In genomic region chr6:145043926-145044500, GRCh38 we compare ENCODE assay signal across 1 cellular context.
TF ChIP-seq lines count a peak whose summit lies in the region.

No MANE protein-coding gene starts in this region.

TF ChIP-seq in endothelial cell of umbilical vein, 7 proteins besides CTCF, POLR2A, EP300 and RAD21:
- no peak for TF ChIP-seq POLR2AphosphoS5 (IDR thresholded peaks at IDR 0.05; ENCODE audit: insufficient read depth, low read depth, low read length)
- no peak for TF ChIP-seq FOS (IDR thresholded peaks at IDR 0.05; ENCODE audit: borderline replicate concordance, insufficient read depth, low read length)
- TF ChIP-seq GATA2 (IDR thresholded peaks at IDR 0.05; ENCODE audit: insufficient read depth, insufficient read length, low read depth, low read length) = no peak
- no peak for TF ChIP-seq MYC (IDR thresholded peaks at IDR 0.05; ENCODE audit: low read depth, low read length)
- TF ChIP-seq, protein P1, sequence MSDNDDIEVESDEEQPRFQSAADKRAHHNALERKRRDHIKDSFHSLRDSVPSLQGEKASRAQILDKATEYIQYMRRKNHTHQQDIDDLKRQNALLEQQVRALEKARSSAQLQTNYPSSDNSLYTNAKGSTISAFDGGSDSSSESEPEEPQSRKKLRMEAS (IDR thresholded peaks at IDR 0.05; ENCODE audit: insufficient read depth, insufficient read length) = no peak
- TF ChIP-seq JUN (IDR thresholded peaks at IDR 0.05; ENCODE audit: borderline replicate concordance, insufficient read depth, insufficient read length, low read depth) = no peak
- TF ChIP-seq EZH2 (IDR thresholded peaks at IDR 0.05; ENCODE audit: borderline replicate concordance, low read depth, low read length, severe bottlenecking) = no peak
